23 cellular contexts compared by ENCODE assay signal in genomic region chr2:41344529-41344928, GRCh38.
"Had no signal": no experiment of that assay in that cellular context is flagged by ENCODE, and none has a peak within 500 bp of the region (broad histone marks: within the 10 kb centered on the region; RNA-seq: fewer than 3 reads in every experiment).

No MANE protein-coding gene starts in this region.

- H3K4me1 ChIP-seq: colonic mucosa, esophagus squamous epithelium, gastrocnemius medialis, heart right ventricle, left lung, lower lobe of right lung had no signal

- H3K27ac ChIP-seq: colonic mucosa, epithelial cell of prostate, esophagus squamous epithelium, gastrocnemius medialis, heart right ventricle, left lung, lower lobe of right lung had no signal

- H3K27me3 ChIP-seq: colonic mucosa, esophagus squamous epithelium, gastrocnemius medialis, heart right ventricle, left lung had no signal

- H3K9me3 ChIP-seq: colonic mucosa, esophagus squamous epithelium, gastrocnemius medialis, heart right ventricle, left lung, lower lobe of right lung, mucosa of descending colon had no signal

- H3K4me3 ChIP-seq: colonic mucosa, esophagus squamous epithelium, gastrocnemius medialis, heart right ventricle, left lung, lower lobe of right lung, mucosa of descending colon had no signal

- ATAC-seq: effector memory CD8-positive, alpha-beta T cell; esophagus mucosa; gastrocnemius medialis; heart right ventricle; left cardiac atrium; left lung; left ventricle myocardium superior; lower lobe of right lung; mucosa of descending colon had no signal

- H3K36me3 ChIP-seq: colonic mucosa, esophagus squamous epithelium, gastrocnemius medialis, heart right ventricle, left lung, lower lobe of right lung had no signal

- DNase-seq: colonic mucosa; cortex of kidney; effector CD8-positive, alpha-beta T cell; effector memory CD8-positive, alpha-beta T cell; endodermal cell; erythroblast; esophagus squamous epithelium; foreskin fibroblast; foreskin melanocyte; gastrocnemius medialis; glutamatergic neuron; head of caudate nucleus; heart right ventricle; hippocampal formation; left cardiac atrium; left lung; left ventricle myocardium superior; lower lobe of right lung; mesenchymal stem cell; mucosa of descending colon; naive B cell had no signal
